Comparison of ENCODE assay signal across 8 cellular contexts in the genomic region with DNA sequence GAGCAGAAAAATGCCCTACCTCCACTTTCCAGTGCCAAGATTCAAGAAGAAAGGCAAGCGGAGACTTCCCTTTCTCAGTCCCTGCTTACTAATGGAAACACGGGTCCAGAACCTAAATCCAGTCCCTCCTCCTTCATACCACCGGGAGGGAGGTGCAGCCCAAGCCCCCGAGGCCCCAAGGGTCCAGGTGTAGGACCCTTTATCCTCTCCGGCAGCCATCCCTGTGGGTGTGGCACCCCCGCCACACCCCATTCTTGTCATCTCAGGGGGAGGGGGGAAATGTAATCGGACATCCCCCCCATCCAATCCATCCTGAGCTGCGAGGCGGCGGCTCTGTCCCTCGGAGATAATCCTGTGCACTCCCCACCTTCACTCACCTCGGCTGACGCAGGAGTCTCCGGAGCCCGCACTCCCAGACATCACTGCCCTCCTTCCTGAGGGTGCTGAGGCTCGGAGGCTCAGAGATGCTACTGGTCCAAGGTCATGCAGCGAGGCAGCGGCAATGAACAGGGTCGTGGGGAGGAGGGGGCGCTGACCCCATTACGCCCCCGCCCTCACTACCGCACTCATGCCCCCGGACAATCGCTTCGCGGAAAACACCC. TPM values are rescaled to one million over a fixed set of nuclear protein-coding genes. Genes with fewer than 3 reads are reported as not detected.
A peak's percentile ranks its signal among the peaks of the same experiment; 100 is the strongest.
DNase-seq lines count a peak whose midpoint lies in the region; ATAC-seq, FAIRE-seq and TF ChIP-seq lines count a peak whose summit lies in the region.

No MANE protein-coding gene starts in this region.

- dilution Hi-C loops in endothelial cell of umbilical vein (cut with MboI; ENCODE audit: extremely low pct_ligation_motif_present, low sequenced_read_pairs): no loop called here

- DNase-seq in DMS 273 (lab: John Stamatoyannopoulos, UW; ENCODE audit: unreplicated experiment): peak; percentile 36
- no peak for DNase-seq in DMS 273 treated with DMSO at 0.1 percent for 48 hours (lab: John Stamatoyannopoulos, UW)
- no peak for DNase-seq in Panc1 (ENCODE audit: low read depth, low spot score)
- no peak for DNase-seq in endothelial cell of umbilical vein (ENCODE audit: low read depth, low spot score)
- DNase-seq in omental fat pad (ENCODE audit: low spot score): no peak
- DNase-seq in COR-L47 (lab: John Stamatoyannopoulos, UW): no peak
- no peak for DNase-seq in superior temporal gyrus (ENCODE audit: extremely low spot score)
- no peak for DNase-seq in medulla oblongata (ENCODE audit: extremely low spot score)

- ATAC-seq in Panc1: no peak
- peak; percentile 12 for ATAC-seq in omental fat pad (ENCODE audit: low FRiP score)

- H3K36me3 ChIP-seq in Panc1 (ENCODE audit: control insufficient read depth, insufficient read depth, low read length) (no peaks in the 10 kb centered on the region; the same call in 1 of the 2 replicates), endothelial cell of umbilical vein (ENCODE audit: control insufficient read depth in 2 of 2, extremely low read depth in 1 of 2, insufficient read depth in 2 of 2, low read length in 2 of 2) (no peaks in the 10 kb centered on the region)

- in situ Hi-C loops in Panc1 (cut with HindIII; ENCODE audit: low pct_unique_long_range_greater_than_20kb, low sequenced_read_pairs): no loop called here

- H3K9me3 ChIP-seq in Panc1 (ENCODE audit: control insufficient read depth, insufficient read depth, low read depth, low read length) (no peaks in the 10 kb centered on the region), endothelial cell of umbilical vein (replicated peaks; ENCODE audit: control insufficient read depth, insufficient read depth, low read length) (no peaks in the 10 kb centered on the region)

- BruUV-seq in Panc1 (replicated peaks; lab: Mats Ljungman, UMichigan) (no TSS peak), endothelial cell of umbilical vein (replicated peaks; lab: Mats Ljungman, UMichigan) (no TSS peak)

- peak overlapping the region; percentile 83 for H3K27ac ChIP-seq in Panc1 (ENCODE audit: low read length)
- H3K27ac ChIP-seq in endothelial cell of umbilical vein (ENCODE audit: insufficient read depth, low read depth, low read length): no peak overlapping the region

- H4K20me1 ChIP-seq in endothelial cell of umbilical vein (replicated peaks; ENCODE audit: control insufficient read depth, extremely low read depth, insufficient read depth, low read length): no peaks in the 10 kb centered on the region

- TF ChIP-seq POLR2A in endothelial cell of umbilical vein (IDR thresholded peaks at IDR 0.05; ENCODE audit: low read depth, low read length): no peak

- no peaks in the 10 kb centered on the region for H3K27me3 ChIP-seq in Panc1 (ENCODE audit: control insufficient read depth, insufficient read depth, low read length)
- H3K27me3 ChIP-seq in endothelial cell of umbilical vein (ENCODE audit: control insufficient read depth in 2 of 2, insufficient read depth in 2 of 2, low read length in 2 of 2): no peaks in the 10 kb centered on the region

- no peaks in the 10 kb centered on the region for H3K9me1 ChIP-seq in endothelial cell of umbilical vein (replicated peaks; ENCODE audit: control insufficient read depth, extremely low read depth, insufficient read depth, low read length)

- FAIRE-seq in endothelial cell of umbilical vein (lab: Jason Lieb, UNC): peak; percentile 70

- H3K4me3 ChIP-seq in Panc1 (ENCODE audit: low read depth in 2 of 2, low read length in 2 of 2) (peak overlapping the region; percentile 86 to 89), endothelial cell of umbilical vein (replicated peaks in 1 of 3; ENCODE audit: insufficient read depth in 1 of 3, low read depth in 1 of 3, low read length in 3 of 3) (peak overlapping the region; percentile 61 to 71 (median 61))

- intact Hi-C loops in Panc1 (cut with micrococcal nuclease; ENCODE audit: unreplicated experiment) (loop anchor here (5.0 kb wide), 1 partner anchor 90 kb away; no protein-coding TSS in a partner anchor), endothelial cell of umbilical vein (cut with micrococcal nuclease) (loop anchor here (5.0 kb wide), 1 partner anchor 360 kb away; the partner anchor contains the start of gene DNAAF9)

- H3K9ac ChIP-seq in endothelial cell of umbilical vein (replicated peaks; ENCODE audit: extremely low read depth, insufficient read depth, low read length): peak overlapping the region; percentile 39

- H3K79me2 ChIP-seq in endothelial cell of umbilical vein (ENCODE audit: control insufficient read depth, insufficient read depth, low read length): peaks cover 13% of the 10 kb centered on the region

- POLR2A ChIA-PET in Panc1 (lab: Charles Lee) (interaction anchor here (0.6 to 0.8 kb wide), 2 partner anchors 12 to 70 kb away, joined by 3 to 4 read pairs; no protein-coding TSS in a partner anchor), endothelial cell of umbilical vein (lab: Charles Lee) (interaction anchor here (0.9 kb wide), 1 partner anchor 22 kb away, joined by 3 read pairs; no protein-coding TSS in a partner anchor)

- CTCF ChIA-PET in Panc1 (lab: Charles Lee) (interaction anchor here (1.0 to 2.1 kb wide), 3 partner anchors 15 to 90 kb away, joined by 3 to 10 read pairs (median 9); partner anchors contain the start of gene SPEF1), endothelial cell of umbilical vein (lab: Charles Lee) (interaction anchor here (0.9 to 6.5 kb wide), 15 partner anchors 11 to 90 kb away, joined by 3 to 76 read pairs (median 14); partner anchors contain the start of genes AP5S1, CENPB and SPEF1)

- TF ChIP-seq CTCF in Panc1 (IDR thresholded peaks at IDR 0.05) (no peak), endothelial cell of umbilical vein (IDR thresholded peaks at IDR 0.05; ENCODE audit: extremely low read depth in 1 of 2, insufficient read depth in 1 of 2, low read depth in 1 of 2, low read length in 2 of 2) (no peak), omental fat pad (IDR thresholded peaks at IDR 0.05) (no peak)

- H3K4me2 ChIP-seq in endothelial cell of umbilical vein (ENCODE audit: insufficient read depth, low read length): peak overlapping the region; percentile 81

- peak overlapping the region; percentile 74 for H2AFZ ChIP-seq in endothelial cell of umbilical vein (ENCODE audit: low read depth, low read length)

- H3K4me1 ChIP-seq in Panc1 (ENCODE audit: control insufficient read depth, insufficient read depth, low read length) (peaks cover 19% of the 10 kb centered on the region), endothelial cell of umbilical vein (ENCODE audit: control insufficient read depth, extremely low read depth, insufficient read depth, low read length) (peaks cover 25% of the 10 kb centered on the region)

RNA-seq across cellular contexts. Expression of gene ADISSP, which starts 0.6 kb away (rescaled TPM):
- total RNA-seq in Panc1 (2021; ENCODE audit: unreplicated experiment) (100 TPM), endothelial cell of umbilical vein (55.0 and 55.8 TPM in 2 replicates), omental fat pad (10 to 100 TPM; 19.7 to 32.3 (median 30.3) TPM)
- 137 TPM for polyA plus RNA-seq in Panc1 (2012; ENCODE audit: insufficient read length)
- 67.5 and 77.3 TPM in 2 replicates for polyA plus RNA-seq in endothelial cell of umbilical vein
- polyA plus RNA-seq in endothelial cell of umbilical vein (2011; cell fraction: cytosol; rRNA removed): 45.2 and 56.7 TPM in 2 replicates
- 18.9 and 21.4 TPM in 2 replicates for polyA plus RNA-seq in endothelial cell of umbilical vein (2011; cell fraction: nucleus; rRNA removed)
- 47.5 and 73.9 TPM in 2 replicates for polyA plus RNA-seq in endothelial cell of umbilical vein (2012)
- 20.1 and 23.0 TPM in 2 replicates for polyA minus RNA-seq in endothelial cell of umbilical vein
- polyA minus RNA-seq in endothelial cell of umbilical vein (2011; cell fraction: cytosol; rRNA and poly(A)+ RNA removed): 34.4 TPM
- polyA minus RNA-seq in endothelial cell of umbilical vein (2011; cell fraction: nucleus; rRNA and poly(A)+ RNA removed): 7.3 and 11.2 TPM in 2 replicates

RNA-seq across cellular contexts. Expression of gene SPEF1, which starts 14.3 kb away (rescaled TPM):
- total RNA-seq in Panc1 (2021; ENCODE audit: unreplicated experiment) (0.41 TPM), endothelial cell of umbilical vein (0.32 and 0.44 TPM in 2 replicates), omental fat pad (under 1 TPM in 1 of 4 donors, not detected in 3; 0.56 TPM)
- polyA plus RNA-seq in Panc1 (2012; ENCODE audit: insufficient read length): 0.28 TPM
- polyA plus RNA-seq in endothelial cell of umbilical vein: 0.07 and 0.10 TPM in 2 replicates
- not detected in 2 replicates for polyA plus RNA-seq in endothelial cell of umbilical vein (2011; cell fraction: cytosol; rRNA removed)
- 0.38 and 0.43 TPM in 2 replicates for polyA plus RNA-seq in endothelial cell of umbilical vein (2011; cell fraction: nucleus; rRNA removed)
- polyA plus RNA-seq in endothelial cell of umbilical vein (2012): not detected in 2 replicates
- polyA minus RNA-seq in endothelial cell of umbilical vein: 0.15 TPM in 1 of 2 replicates, not detected in the other
- polyA minus RNA-seq in endothelial cell of umbilical vein (2011; cell fraction: cytosol; rRNA and poly(A)+ RNA removed): not detected
- polyA minus RNA-seq in endothelial cell of umbilical vein (2011; cell fraction: nucleus; rRNA and poly(A)+ RNA removed): not detected in 2 replicates

RNA-seq across cellular contexts. Expression of gene CENPB, which starts 19.6 kb away (rescaled TPM):
- 154 TPM for total RNA-seq in Panc1 (2021; ENCODE audit: unreplicated experiment)
- polyA plus RNA-seq in Panc1 (2012; ENCODE audit: insufficient read length): 149 TPM
- 82.2 and 90.3 TPM in 2 replicates for total RNA-seq in endothelial cell of umbilical vein
- polyA plus RNA-seq in endothelial cell of umbilical vein: 30.4 and 35.7 TPM in 2 replicates
- 31.2 and 35.9 TPM in 2 replicates for polyA plus RNA-seq in endothelial cell of umbilical vein (2011; cell fraction: cytosol; rRNA removed)
- 20.1 and 24.4 TPM in 2 replicates for polyA plus RNA-seq in endothelial cell of umbilical vein (2011; cell fraction: nucleus; rRNA removed)
- 57.3 and 58.0 TPM in 2 replicates for polyA plus RNA-seq in endothelial cell of umbilical vein (2012)
- polyA minus RNA-seq in endothelial cell of umbilical vein: 36.7 and 45.2 TPM in 2 replicates
- 53.1 TPM for polyA minus RNA-seq in endothelial cell of umbilical vein (2011; cell fraction: cytosol; rRNA and poly(A)+ RNA removed)
- polyA minus RNA-seq in endothelial cell of umbilical vein (2011; cell fraction: nucleus; rRNA and poly(A)+ RNA removed): 10.9 and 19.3 TPM in 2 replicates
- total RNA-seq in omental fat pad: 10 to 100 TPM; 52.2 to 98.4 (median 76.8) TPM

RNA-seq across cellular contexts. Expression of gene CDC25B, which starts 29.2 kb away (rescaled TPM):
- total RNA-seq in Panc1 (2021; ENCODE audit: unreplicated experiment) (170 TPM), endothelial cell of umbilical vein (62.2 and 76.5 TPM in 2 replicates), omental fat pad (10 to 100 TPM; 11.7 to 44.3 (median 25.6) TPM)
- polyA plus RNA-seq in Panc1 (2012; ENCODE audit: insufficient read length): 140 TPM
- 45.3 and 46.7 TPM in 2 replicates for polyA plus RNA-seq in endothelial cell of umbilical vein
- 47.7 and 49.7 TPM in 2 replicates for polyA plus RNA-seq in endothelial cell of umbilical vein (2011; cell fraction: cytosol; rRNA removed)
- 123 and 124 TPM in 2 replicates for polyA plus RNA-seq in endothelial cell of umbilical vein (2011; cell fraction: nucleus; rRNA removed)
- polyA plus RNA-seq in endothelial cell of umbilical vein (2012): 40.0 and 48.6 TPM in 2 replicates
- 26.3 and 28.3 TPM in 2 replicates for polyA minus RNA-seq in endothelial cell of umbilical vein
- polyA minus RNA-seq in endothelial cell of umbilical vein (2011; cell fraction: cytosol; rRNA and poly(A)+ RNA removed): 47.7 TPM
- polyA minus RNA-seq in endothelial cell of umbilical vein (2011; cell fraction: nucleus; rRNA and poly(A)+ RNA removed): 22.3 and 26.4 TPM in 2 replicates

RNA-seq across cellular contexts. Expression of gene HSPA12B, which starts 34.4 kb away (rescaled TPM):
- total RNA-seq in Panc1 (2021; ENCODE audit: unreplicated experiment): 0.21 TPM
- polyA plus RNA-seq in Panc1 (2012; ENCODE audit: insufficient read length): 0.51 TPM
- 3.4 and 6.6 TPM in 2 replicates for total RNA-seq in endothelial cell of umbilical vein
- polyA plus RNA-seq in endothelial cell of umbilical vein: 3.6 and 3.7 TPM in 2 replicates
- 2.7 and 3.4 TPM in 2 replicates for polyA plus RNA-seq in endothelial cell of umbilical vein (2011; cell fraction: cytosol; rRNA removed)
- polyA plus RNA-seq in endothelial cell of umbilical vein (2011; cell fraction: nucleus; rRNA removed): 5.6 and 5.7 TPM in 2 replicates
- polyA plus RNA-seq in endothelial cell of umbilical vein (2012): 7.3 and 10.7 TPM in 2 replicates
- 2.8 and 2.9 TPM in 2 replicates for polyA minus RNA-seq in endothelial cell of umbilical vein
- not detected for polyA minus RNA-seq in endothelial cell of umbilical vein (2011; cell fraction: cytosol; rRNA and poly(A)+ RNA removed)
- polyA minus RNA-seq in endothelial cell of umbilical vein (2011; cell fraction: nucleus; rRNA and poly(A)+ RNA removed): 2.3 and 4.9 TPM in 2 replicates
- 10 to 100 TPM in 2 of 4 donors, 1 to 10 TPM in 2; 7.7 to 58.2 (median 19.3) TPM for total RNA-seq in omental fat pad
